In genomic region chr11:103536335-103536722, GRCh38 we compare ENCODE assay signal across 18 cellular contexts.
A peak's percentile ranks its signal among the peaks of the same experiment; 100 is the strongest.
DNase-seq lines count a peak whose midpoint lies in the region; ATAC-seq and TF ChIP-seq lines count a peak whose summit lies in the region.
"Had no signal": no experiment of that assay in that cellular context is flagged by ENCODE, and none has a peak within 500 bp of the region (broad histone marks: within the 10 kb centered on the region; RNA-seq: fewer than 3 reads in every experiment).

No MANE protein-coding gene starts in this region.

- peak overlapping the region; percentile 74 for H3K4me2 ChIP-seq in osteoblast (ENCODE audit: insufficient read depth, low read length)

- TF ChIP-seq CTCF in BE2C (IDR thresholded peaks at IDR 0.05; ENCODE audit: low read depth, low read length), result no peak
- TF ChIP-seq CTCF in fibroblast of villous mesenchyme (IDR thresholded peaks at IDR 0.05; ENCODE audit: insufficient read depth, low read depth, low read length), result no peak
- no peak for TF ChIP-seq CTCF in osteoblast (IDR thresholded peaks at IDR 0.05; ENCODE audit: extremely low read depth, low read depth, low read length)

- H3K9me3 Mint-ChIP-seq in activated CD4-positive, alpha-beta memory T cell treated with anti-CD3 and anti-CD28 coated beads, Interleukin-2, amount 10 ng/mL, durations not matched to agents 7 days and 5 days, result peaks cover 7% of the 10 kb centered on the region

- H3K36me3 ChIP-seq in BE2C (no peaks in the 10 kb centered on the region), osteoblast (ENCODE audit: insufficient read depth, low read length) (no peaks in the 10 kb centered on the region)
- H3K36me3 ChIP-seq: breast epithelium, left lung had no signal

- H3K27me3 ChIP-seq in BE2C (no peaks in the 10 kb centered on the region), osteoblast (ENCODE audit: insufficient read depth, low read length) (no peaks in the 10 kb centered on the region)
- H3K27me3 ChIP-seq: breast epithelium, left lung had no signal

- POLR2A ChIA-PET in activated CD4-positive, alpha-beta memory T cell treated with anti-CD3 and anti-CD28 coated beads, Interleukin-2, amount 10 ng/mL, durations not matched to agents 7 days and 5 days (lab: Charles Lee), result no interaction called here

- H3K4me1 ChIP-seq in BE2C (peaks cover 15% of the 10 kb centered on the region), osteoblast (ENCODE audit: insufficient read depth, low read length) (peaks cover 41% of the 10 kb centered on the region)
- H3K4me1 ChIP-seq: breast epithelium, left lung, parathyroid adenoma had no signal

- H3K79me2 ChIP-seq in osteoblast (ENCODE audit: insufficient read depth, low read length), result no peaks in the 10 kb centered on the region
- H3K79me2 ChIP-seq: parathyroid adenoma had no signal

- H3K36me3 Mint-ChIP-seq in activated CD4-positive, alpha-beta memory T cell treated with anti-CD3 and anti-CD28 coated beads, Interleukin-2, amount 10 ng/mL, durations not matched to agents 7 days and 5 days (ENCODE audit: low read depth), result no peaks in the 10 kb centered on the region
- H3K36me3 Mint-ChIP-seq: activated naive CD8-positive, alpha-beta T cell; CD4-positive, alpha-beta memory T cell had no signal

- no peak for ATAC-seq in HG03378 (IDR thresholded peaks at IDR 0.05; ENCODE audit: unreplicated experiment)
- ATAC-seq: activated T-cell treated with anti-CD3 and anti-CD28 coated beads, Interleukin-2, amount 50 U/mL, for 4 hours; left lung had no signal

- no peaks in the 10 kb centered on the region for H3K4me1 Mint-ChIP-seq in activated CD4-positive, alpha-beta memory T cell treated with anti-CD3 and anti-CD28 coated beads, Interleukin-2, amount 10 ng/mL, durations not matched to agents 7 days and 5 days
- H3K4me1 Mint-ChIP-seq: CD4-positive, alpha-beta memory T cell had no signal

- no peak overlapping the region for H3K27ac Mint-ChIP-seq in activated CD4-positive, alpha-beta memory T cell treated with anti-CD3 and anti-CD28 coated beads, Interleukin-2, amount 10 ng/mL, durations not matched to agents 7 days and 5 days
- H3K27ac Mint-ChIP-seq: activated naive CD8-positive, alpha-beta T cell; CD4-positive, alpha-beta memory T cell had no signal

- H3K27me3 Mint-ChIP-seq in activated CD4-positive, alpha-beta memory T cell treated with anti-CD3 and anti-CD28 coated beads, Interleukin-2, amount 10 ng/mL, durations not matched to agents 7 days and 5 days, result peaks cover 14% of the 10 kb centered on the region
- H3K27me3 Mint-ChIP-seq: activated naive CD8-positive, alpha-beta T cell had no signal

- H2AFZ ChIP-seq in osteoblast (ENCODE audit: low read length), result peak overlapping the region; percentile 93

- DNase-seq in BE2C, result peak; percentile 72
- DNase-seq in NCI-H82 (lab: John Stamatoyannopoulos, UW), result peak; percentile 85
- DNase-seq in fibroblast of villous mesenchyme (ENCODE audit: low read depth), result no peak
- no peak for DNase-seq in osteoblast (ENCODE audit: insufficient read length, low spot score, missing footprints)
- DNase-seq in activated CD4-positive, alpha-beta memory T cell treated with anti-CD3 and anti-CD28 coated beads, Interleukin-2, amount 10 ng/mL, durations not matched to agents 7 days and 5 days, result no peak
- DNase-seq in NCI-H2227 (lab: John Stamatoyannopoulos, UW; ENCODE audit: unreplicated experiment), result no peak
- DNase-seq in KG1 (lab: John Stamatoyannopoulos, UW), result no peak
- DNase-seq: activated CD4-positive, alpha-beta T cell treated with anti-CD3 and anti-CD28 coated beads, Interleukin-2, amount 50 U/mL, for 4 hours; activated T-cell treated with anti-CD3 and anti-CD28 coated beads, Interleukin-2, amount 50 U/mL, for 4 hours; CD4-positive, alpha-beta memory T cell; effector CD4-positive, alpha-beta T cell; hypothalamus; left lung; stimulated activated naive CD4-positive, alpha-beta T cell treated with Interleukin-2 at 50 U/mL for 16 hours had no signal

- H3K4me3 Mint-ChIP-seq in activated CD4-positive, alpha-beta memory T cell treated with anti-CD3 and anti-CD28 coated beads, Interleukin-2, amount 10 ng/mL, durations not matched to agents 7 days and 5 days, result no peak overlapping the region
- H3K4me3 Mint-ChIP-seq: activated naive CD8-positive, alpha-beta T cell; activated T-cell treated with anti-CD3 and anti-CD28 coated beads, Interleukin-2, amount 50 U/mL, for 4 hours; CD4-positive, alpha-beta memory T cell had no signal

- peak overlapping the region; percentile 46 for H3K27ac ChIP-seq in osteoblast (ENCODE audit: low read depth, low read length)
- H3K27ac ChIP-seq: breast epithelium, left lung, parathyroid adenoma had no signal

- H3K9me3 ChIP-seq in BE2C (peaks cover under 1% of the 10 kb centered on the region; the same call in 1 of the 2 replicates), osteoblast (ENCODE audit: low read depth, low read length) (no peaks in the 10 kb centered on the region)
- H3K9me3 ChIP-seq: left lung had no signal

- H3K4me3 ChIP-seq in BE2C (ENCODE audit: low read depth, low read length), result peak overlapping the region; percentile 65
- H3K4me3 ChIP-seq in fibroblast of villous mesenchyme (ENCODE audit: low read depth, low read length), result peak overlapping the region; percentile 10
- H3K4me3 ChIP-seq in osteoblast (ENCODE audit: insufficient read depth, low read length), result peak overlapping the region; percentile 64
- H3K4me3 ChIP-seq: left lung had no signal

- CTCF ChIA-PET in activated CD4-positive, alpha-beta memory T cell treated with anti-CD3 and anti-CD28 coated beads, Interleukin-2, amount 10 ng/mL, durations not matched to agents 7 days and 5 days (lab: Charles Lee), result no interaction called here

- no peaks in the 10 kb centered on the region for H4K20me1 ChIP-seq in osteoblast (ENCODE audit: insufficient read depth, low read length)

Comparison
In these comparisons a context has a peak if more than half of its experiments do, and no peak if none do; other contexts are left out.
1. DNase-seq: peak in BE2C (single experiment) and NCI-H82 (single experiment); none in fibroblast of villous mesenchyme (single experiment), osteoblast (single experiment), activated CD4-positive, alpha-beta memory T cell treated with anti-CD3 and anti-CD28 coated beads, Interleukin-2, amount 10 ng/mL, durations not matched to agents 7 days and 5 days (single experiment), NCI-H2227 (single experiment) and KG1 (single experiment).
2. H3K4me3 ChIP-seq: peak in every context shown above with its lines; median percentile 65 in BE2C; 64 in osteoblast; 10 in fibroblast of villous mesenchyme.